In the genomic region with DNA sequence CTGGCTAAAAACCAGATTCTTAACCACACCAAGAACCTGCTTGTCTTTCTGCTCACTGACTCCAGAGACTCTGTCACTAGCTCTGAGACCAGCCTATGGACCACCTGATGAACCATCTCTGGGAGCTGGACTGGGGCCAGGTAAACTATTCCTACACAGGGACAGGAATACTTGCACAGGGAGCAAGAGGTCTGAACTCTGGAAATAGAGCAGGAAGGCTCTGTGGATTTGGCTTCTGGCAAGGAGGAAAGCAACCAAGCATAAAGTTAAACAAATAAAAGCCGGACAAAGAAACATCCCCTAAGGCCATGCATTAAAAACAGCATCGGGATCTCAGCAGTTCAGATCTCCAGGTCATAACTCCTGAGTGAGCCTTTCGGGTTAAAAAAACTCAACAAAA, we compare ENCODE assay signal across 19 cellular contexts. TPM values are rescaled to one million over a fixed set of nuclear protein-coding genes. Genes with fewer than 3 reads are reported as not detected.
DNase-seq lines count a peak whose midpoint lies in the region; ATAC-seq and TF ChIP-seq lines count a peak whose summit lies in the region.
"Had no signal": no experiment of that assay in that cellular context is flagged by ENCODE, and none has a peak within 500 bp of the region (broad histone marks: within the 10 kb centered on the region; RNA-seq: fewer than 3 reads in every experiment).

No MANE protein-coding gene starts in this region.

- in situ Hi-C loops in G401 (cut with HindIII; ENCODE audit: low sequenced_read_pairs): no loop called here

- WGBS in right cardiac atrium: 77% methylated on average over 3 of the region's 3 CpGs

- H3K4me2 ChIP-seq in osteoblast (ENCODE audit: insufficient read depth, low read length): no peak overlapping the region

- no peak overlapping the region for H3K27ac ChIP-seq in osteoblast (ENCODE audit: low read depth, low read length)
- H3K27ac ChIP-seq in right cardiac atrium (ENCODE audit: low read length): no peak overlapping the region
- H3K27ac ChIP-seq: thoracic aorta had no signal

- no peak for ATAC-seq in right cardiac atrium
- ATAC-seq: activated naive CD8-positive, alpha-beta T cell treated with anti-CD3 and anti-CD28 coated beads, Interleukin-2, amount 50 U/mL, for 24 hours; stimulated activated effector memory CD8-positive, alpha-beta T cell treated with anti-CD3 and anti-CD28 coated beads, Interleukin-12 subunit alpha, Interleukin-12 subunit beta, amount 100 ng/mL, for 72 hours had no signal

- peaks cover 2% of the 10 kb centered on the region for H3K79me2 ChIP-seq in osteoblast (ENCODE audit: insufficient read depth, low read length)

- intact Hi-C loops in right cardiac atrium (cut with DNase I): no loop called here

- H3K4me3 ChIP-seq in osteoblast (ENCODE audit: insufficient read depth, low read length) (no peak overlapping the region), right cardiac atrium (ENCODE audit: low read length) (no peak overlapping the region)
- H3K4me3 ChIP-seq: lung, thoracic aorta had no signal

- H3K9me3 ChIP-seq in osteoblast (ENCODE audit: low read depth, low read length) (no peaks in the 10 kb centered on the region), right cardiac atrium (ENCODE audit: control insufficient read depth, low read length) (no peaks in the 10 kb centered on the region)
- H3K9me3 ChIP-seq: thoracic aorta had no signal

- H3K4me1 ChIP-seq in osteoblast (ENCODE audit: insufficient read depth, low read length) (peaks cover 35% of the 10 kb centered on the region), right cardiac atrium (ENCODE audit: control insufficient read depth, insufficient read depth, low read length) (no peaks in the 10 kb centered on the region)

- no peaks in the 10 kb centered on the region for H4K20me1 ChIP-seq in osteoblast (ENCODE audit: insufficient read depth, low read length)

- no peak for TF ChIP-seq CTCF in osteoblast (IDR thresholded peaks at IDR 0.05; ENCODE audit: extremely low read depth, low read depth, low read length)

- no peaks in the 10 kb centered on the region for H3K36me3 ChIP-seq in osteoblast (ENCODE audit: insufficient read depth, low read length)
- H3K36me3 ChIP-seq: thoracic aorta had no signal

- DNase-seq in H4 (ENCODE audit: low spot score) (peak; percentile 42), NCI-H69 (lab: John Stamatoyannopoulos, UW) (peak; percentile 44), dedifferentiated amniotic fluid mesenchymal stem cell (ENCODE audit: extremely low spot score) (peak; percentile 61), osteoblast (ENCODE audit: insufficient read length, low spot score, missing footprints) (peak; percentile 14), G401 (ENCODE audit: low spot score) (no peak), right cardiac atrium (no peak), NCI-H187 (lab: John Stamatoyannopoulos, UW) (no peak), AG08396 (ENCODE audit: low spot score) (no peak)
- DNase-seq: activated CD8-positive, alpha-beta memory T cell treated with anti-CD3 and anti-CD28 coated beads, Interleukin-2, amount 50 U/mL, for 4 hours; activated naive CD8-positive, alpha-beta T cell treated with anti-CD3 and anti-CD28 coated beads, Interleukin-2, amount 50 U/mL, for 24 hours; DND-41; NCI-H1092; NCI-H524; SIG-M5; T-helper 1 cell had no signal

- H3K27me3 ChIP-seq in osteoblast (ENCODE audit: insufficient read depth, low read length): no peaks in the 10 kb centered on the region
- no peaks in the 10 kb centered on the region for H3K27me3 ChIP-seq in right cardiac atrium (ENCODE audit: control insufficient read depth, insufficient read depth)

- H2AFZ ChIP-seq in osteoblast (ENCODE audit: low read length): no peak overlapping the region

RNA-seq across cellular contexts. Expression of a gene that starts 5.6 kb away (rescaled TPM):
- 319 and 472 TPM in 2 replicates for total RNA-seq in H4 (2014; rRNA removed; shearing (Covaris generic))
- 4,046 and 4,600 TPM in 2 replicates for total RNA-seq in osteoblast
- 194 and 247 TPM in 2 replicates for total RNA-seq in G401 (2014; rRNA removed; shearing (Covaris generic))
- 100 to 1,000 TPM; 440 to 896 (median 629) TPM for total RNA-seq in right cardiac atrium
- 301 TPM for polyA plus RNA-seq in right cardiac atrium
- total RNA-seq: HT-29 had no signal

Comparison
In these comparisons a context has a peak if more than half of its experiments do, and no peak if none do; other contexts are left out.
1. DNase-seq: peak in H4 (single experiment), NCI-H69 (single experiment), dedifferentiated amniotic fluid mesenchymal stem cell (single experiment) and osteoblast (single experiment); none in G401 (single experiment), right cardiac atrium (0 of 3), NCI-H187 (0 of 2) and AG08396 (single experiment).